In genomic region chr20:8693709-8694108, GRCh38 we compare ENCODE assay signal across 15 cellular contexts.
DNase-seq lines count a peak whose midpoint lies in the region; ATAC-seq and TF ChIP-seq lines count a peak whose summit lies in the region.
"Had no signal": no experiment of that assay in that cellular context is flagged by ENCODE, and none has a peak within 500 bp of the region (broad histone marks: within the 10 kb centered on the region; RNA-seq: fewer than 3 reads in every experiment).

No MANE protein-coding gene starts in this region.

- H3K27ac ChIP-seq in osteoblast (ENCODE audit: low read depth, low read length) (peak overlapping the region; percentile 12), thyroid gland (no peak overlapping the region)

- CTCF ChIA-PET in BJ (lab: Yijun Ruan, JAX): interaction anchor here (0.6 to 1.6 kb wide), 3 partner anchors 9 to 322 kb away, joined by 3 to 4 read pairs (median 3); no protein-coding TSS in a partner anchor

- no peaks in the 10 kb centered on the region for H3K27me3 ChIP-seq in BJ (ENCODE audit: control insufficient read depth, insufficient read depth, low read length)
- no peaks in the 10 kb centered on the region for H3K27me3 ChIP-seq in osteoblast (ENCODE audit: insufficient read depth, low read length)
- H3K27me3 ChIP-seq in thyroid gland: no peaks in the 10 kb centered on the region

- H3K4me1 ChIP-seq in osteoblast (ENCODE audit: insufficient read depth, low read length) (peaks cover 7% of the 10 kb centered on the region), thyroid gland (no peaks in the 10 kb centered on the region)

- intact Hi-C loops in thyroid gland (cut with DNase I): no loop called here

- H2AFZ ChIP-seq in osteoblast (ENCODE audit: low read length): no peak overlapping the region

- POLR2A ChIA-PET in BJ (lab: Charles Lee): interaction anchor here (1.1 kb wide), 1 partner anchor 9 kb away, joined by 3 read pairs; no protein-coding TSS in a partner anchor

- TF ChIP-seq POLR2A in thyroid gland (IDR thresholded peaks at IDR 0.05): no peak

- H3K4me2 ChIP-seq in osteoblast (ENCODE audit: insufficient read depth, low read length): no peak overlapping the region

- H3K9me3 ChIP-seq in osteoblast (ENCODE audit: low read depth, low read length): no peaks in the 10 kb centered on the region
- H3K9me3 ChIP-seq in thyroid gland: no peaks in the 10 kb centered on the region

- ATAC-seq in GM21723 (IDR thresholded peaks at IDR 0.05; ENCODE audit: unreplicated experiment) (no peak), GM19351 (IDR thresholded peaks at IDR 0.05; ENCODE audit: unreplicated experiment) (no peak)

- H3K36me3 ChIP-seq in BJ (ENCODE audit: control insufficient read depth, insufficient read depth, low read length) (no peaks in the 10 kb centered on the region), osteoblast (ENCODE audit: insufficient read depth, low read length) (no peaks in the 10 kb centered on the region), thyroid gland (no peaks in the 10 kb centered on the region)

- 78 to 82% methylated on average over 2 of the region's 2 CpGs for WGBS in thyroid gland, 2 donors

- H3K4me3 ChIP-seq in BJ (ENCODE audit: low read depth, low read length): no peak overlapping the region
- no peak overlapping the region for H3K4me3 ChIP-seq in epithelial cell of esophagus (ENCODE audit: low read length)
- no peak overlapping the region for H3K4me3 ChIP-seq in osteoblast (ENCODE audit: insufficient read depth, low read length)
- no peak overlapping the region for H3K4me3 ChIP-seq in thyroid gland (replicated peaks in 1 of 3)

- no peaks in the 10 kb centered on the region for H4K20me1 ChIP-seq in osteoblast (ENCODE audit: insufficient read depth, low read length)

- TF ChIP-seq CTCF in BJ (IDR thresholded peaks at IDR 0.05; ENCODE audit: insufficient read depth, low read depth, low read length) (no peak), epithelial cell of esophagus (IDR thresholded peaks at IDR 0.05; ENCODE audit: insufficient read depth, low read depth, low read length, missing control alignments) (no peak), osteoblast (IDR thresholded peaks at IDR 0.05; ENCODE audit: extremely low read depth, low read depth, low read length) (no peak), thyroid gland (IDR thresholded peaks at IDR 0.05) (no peak)

- DNase-seq in BJ (ENCODE audit: low read depth) (peak; percentile 69), NCI-H226 (peak; percentile 55), epithelial cell of esophagus (ENCODE audit: low read depth) (peak; percentile 27), osteoblast (ENCODE audit: insufficient read length, low spot score, missing footprints) (peak; percentile 57), NCI-H345 treated with DMSO at 0.1 percent for 48 hours (lab: John Stamatoyannopoulos, UW; ENCODE audit: unreplicated experiment) (no peak), thyroid gland (no peak)
- DNase-seq: activated CD4-positive, alpha-beta T cell treated with anti-CD3 and anti-CD28 coated beads for 1 hour; activated T-cell treated with anti-CD3 and anti-CD28 coated beads, Interleukin-2, amount 50 U/mL, for 24 hours; Karpas-422; kidney; NCI-H1694 treated with DMSO at 0.1 percent for 48 hours; NCI-H82; posterior cingulate gyrus had no signal

- H3K79me2 ChIP-seq in osteoblast (ENCODE audit: insufficient read depth, low read length): no peaks in the 10 kb centered on the region

Comparison
In these comparisons a context has a peak if more than half of its experiments do, and no peak if none do; other contexts are left out.
1. DNase-seq: peak in BJ (single experiment), NCI-H226 (single experiment), epithelial cell of esophagus (single experiment) and osteoblast (single experiment); none in NCI-H345 treated with DMSO at 0.1 percent for 48 hours (single experiment) and thyroid gland (0 of 2).